ENCODE assay signal across 14 cellular contexts in genomic region chr2:241892299-241893137, GRCh38. TPM values are rescaled to one million over a fixed set of nuclear protein-coding genes. Genes with fewer than 3 reads are reported as not detected.
DNase-seq lines count a peak whose midpoint lies in the region; ATAC-seq, FAIRE-seq and TF ChIP-seq lines count a peak whose summit lies in the region.
"Had no signal": no experiment of that assay in that cellular context is flagged by ENCODE, and none has a peak within 500 bp of the region (broad histone marks: within the 10 kb centered on the region; RNA-seq: fewer than 3 reads in every experiment).

No MANE protein-coding gene starts in this region.

- no peak overlapping the region for H3K4me2 ChIP-seq in GM23248 (ENCODE audit: unreplicated experiment)
- peak overlapping the region; percentile 53; the same call in 1 of the 2 replicates for H3K4me2 ChIP-seq in K562 (ENCODE audit: insufficient read depth, low read length)
- H3K4me2 ChIP-seq in mesenchymal stem cell (ENCODE audit: low read length, poor library complexity, severe bottlenecking): no peak overlapping the region
- H3K4me2 ChIP-seq in hepatocyte: no peak overlapping the region

- H3K27me3 ChIP-seq in GM23248 (replicated peaks; ENCODE audit: insufficient read depth) (peaks cover 7% of the 10 kb centered on the region; the same call in 1 of the 2 replicates), K562 (ENCODE audit: control insufficient read depth in 2 of 2, insufficient read depth in 2 of 2, low read length in 2 of 2) (no peaks in the 10 kb centered on the region; a peak in 1 of 5 replicates), mesenchymal stem cell (ENCODE audit: control insufficient read depth in 1 of 2, insufficient read depth in 1 of 2, low read length in 2 of 2) (no peaks in the 10 kb centered on the region), ascending aorta (no peaks in the 10 kb centered on the region), hepatocyte (no peaks in the 10 kb centered on the region)
- H3K27me3 ChIP-seq: heart right ventricle had no signal

- FAIRE-seq in K562 (lab: Jason Lieb, UNC): peak; percentile 96

- H3K9me3 ChIP-seq in GM23248 (ENCODE audit: low read depth): no peaks in the 10 kb centered on the region
- no peaks in the 10 kb centered on the region for H3K9me3 ChIP-seq in K562 (replicated peaks; ENCODE audit: control insufficient read depth, insufficient read depth, low read depth, low read length)
- no peaks in the 10 kb centered on the region for H3K9me3 ChIP-seq in mesenchymal stem cell (ENCODE audit: control insufficient read depth, low read length)
- no peaks in the 10 kb centered on the region for H3K9me3 ChIP-seq in ascending aorta
- no peaks in the 10 kb centered on the region for H3K9me3 ChIP-seq in hepatocyte (ENCODE audit: low read depth)

- H3K4me3 ChIP-seq in GM23248 (no peak overlapping the region), K562 (no peak overlapping the region), mesenchymal stem cell (ENCODE audit: insufficient read depth in 1 of 2, low read depth in 1 of 2, low read length in 2 of 2) (no peak overlapping the region), ascending aorta (no peak overlapping the region), hepatocyte (no peak overlapping the region)
- H3K4me3 ChIP-seq: heart right ventricle had no signal

- TF ChIP-seq POLR2A in K562 (conservative IDR thresholded peaks at IDR 0.05): no peak

- H3K79me2 ChIP-seq in GM23248 (ENCODE audit: insufficient read depth) (no peaks in the 10 kb centered on the region), K562 (ENCODE audit: control insufficient read depth, insufficient read depth, low read length) (no peaks in the 10 kb centered on the region), hepatocyte (no peaks in the 10 kb centered on the region)

- peaks cover 4% of the 10 kb centered on the region for H3K9me1 ChIP-seq in K562 (ENCODE audit: control insufficient read depth, insufficient read depth, low read length)

- TF ChIP-seq CTCF in 22Rv1 (IDR thresholded peaks at IDR 0.05) (no peak), K562 (IDR thresholded peaks at IDR 0.05 in 2 of 3, conservative IDR thresholded peaks at IDR 0.05 in 1 of 3; ENCODE audit: insufficient read depth in 2 of 3, low read depth in 1 of 3, low read length in 3 of 3) (no peak), ascending aorta (IDR thresholded peaks at IDR 0.05) (no peak), hepatocyte (IDR thresholded peaks at IDR 0.05; ENCODE audit: poor library complexity) (no peak)

- peak overlapping the region; percentile 81 for H3K27ac ChIP-seq in 22Rv1
- no peak overlapping the region for H3K27ac ChIP-seq in GM23248
- no peak overlapping the region for H3K27ac ChIP-seq in K562 (ENCODE audit: extremely low read depth, low read depth, low read length)
- no peak overlapping the region for H3K27ac ChIP-seq in mesenchymal stem cell (ENCODE audit: low read length, poor library complexity, severe bottlenecking)
- H3K27ac ChIP-seq in ascending aorta: no peak overlapping the region
- no peak overlapping the region for H3K27ac ChIP-seq in hepatocyte
- H3K27ac ChIP-seq: heart right ventricle had no signal

- H3K9ac ChIP-seq in GM23248: no peak overlapping the region
- peak overlapping the region in 1 of 2 experiments; percentile 32; a peak in 1 of 4 replicates for H3K9ac ChIP-seq in K562 (ENCODE audit: insufficient read depth in 1 of 2, low read depth in 2 of 2, low read length in 2 of 2)
- H3K9ac ChIP-seq in mesenchymal stem cell (ENCODE audit: low read length): no peak overlapping the region

- no peak for TF ChIP-seq RAD21 in K562 (CRISPR knock-in tag; conservative IDR thresholded peaks at IDR 0.05 in 1 of 2, IDR thresholded peaks at IDR 0.05 in 1 of 2)

- H3K4me1 ChIP-seq in GM23248 (ENCODE audit: insufficient read depth) (peaks cover 8% of the 10 kb centered on the region), K562 (replicated peaks in 1 of 2; ENCODE audit: control insufficient read depth in 2 of 2, insufficient read depth in 2 of 2, low read length in 2 of 2) (peaks cover 14 to 42% of the 10 kb centered on the region in 2 experiments), mesenchymal stem cell (ENCODE audit: control insufficient read depth, insufficient read depth, low read depth, low read length) (peaks cover 2% of the 10 kb centered on the region), ascending aorta (no peaks in the 10 kb centered on the region), hepatocyte (ENCODE audit: insufficient read depth) (peaks cover 6% of the 10 kb centered on the region)
- H3K4me1 ChIP-seq: heart right ventricle had no signal

- H3K23ac ChIP-seq in mesenchymal stem cell (ENCODE audit: low read length in 2 of 2): no peak overlapping the region

- H3K14ac ChIP-seq in mesenchymal stem cell (ENCODE audit: low read length in 2 of 2): peak overlapping the region in 1 of 2 experiments; percentile 92

- H2BK120ac ChIP-seq in mesenchymal stem cell (ENCODE audit: low read depth, low read length): no peak overlapping the region

- ATAC-seq in K562 (peak; percentile 100), HG03342 (IDR thresholded peaks at IDR 0.05; ENCODE audit: unreplicated experiment) (no peak), GM19452 (IDR thresholded peaks at IDR 0.05; ENCODE audit: unreplicated experiment) (no peak)
- ATAC-seq: heart right ventricle; stimulated activated memory B cell treated with anti-CD40 and anti-IgM and Interleukin-4, amounts not matched to agents 10 μg/mL and 1 μg/mL and 100 μg/mL, for 72 hours had no signal

- H3K36me3 ChIP-seq in GM23248 (ENCODE audit: low read depth) (no peaks in the 10 kb centered on the region), K562 (ENCODE audit: control insufficient read depth, insufficient read depth, low read length) (no peaks in the 10 kb centered on the region), mesenchymal stem cell (ENCODE audit: control insufficient read depth in 1 of 2, insufficient read depth in 2 of 2, low read depth in 1 of 2, low read length in 2 of 2) (peaks cover 0 to 6% of the 10 kb centered on the region in 2 experiments), ascending aorta (no peaks in the 10 kb centered on the region), hepatocyte (replicated peaks; ENCODE audit: insufficient read depth, low read depth) (no peaks in the 10 kb centered on the region)
- H3K36me3 ChIP-seq: heart right ventricle had no signal

- no peak overlapping the region for H3K18ac ChIP-seq in mesenchymal stem cell (ENCODE audit: low read depth in 1 of 2, low read length in 2 of 2)

- no peaks in the 10 kb centered on the region for H4K20me1 ChIP-seq in GM23248 (ENCODE audit: insufficient read depth)
- H4K20me1 ChIP-seq in K562 (replicated peaks; ENCODE audit: control insufficient read depth, insufficient read depth, low read length): no peaks in the 10 kb centered on the region; the same call in 1 of the 2 replicates
- no peaks in the 10 kb centered on the region for H4K20me1 ChIP-seq in hepatocyte (ENCODE audit: insufficient read depth, poor library complexity, severe bottlenecking)

- no peak overlapping the region for H2AK5ac ChIP-seq in mesenchymal stem cell (ENCODE audit: low read length, severe bottlenecking)

- TF ChIP-seq EP300 in K562 (IDR thresholded peaks at IDR 0.05; ENCODE audit: low read length): peak; percentile 80

- no peaks in the 10 kb centered on the region for H3F3A ChIP-seq in GM23248 (ENCODE audit: insufficient read depth)

- no peak overlapping the region for H2AFZ ChIP-seq in GM23248
- no peak overlapping the region for H2AFZ ChIP-seq in K562 (ENCODE audit: low read depth, low read length)
- no peak overlapping the region for H2AFZ ChIP-seq in mesenchymal stem cell (ENCODE audit: low read depth, low read length)
- H2AFZ ChIP-seq in hepatocyte: no peak overlapping the region

- WGBS in GM23248 (ENCODE audit: low coverage in 1 of 2, low lambda C conversion rate in 2 of 2, missing lambda C conversion rate in 2 of 2), 2 experiments: 48% methylated on average over 22 of the region's 22 CpGs
- WGBS in K562 (ENCODE audit: insufficient coverage, low coverage, missing lambda C conversion rate): 14% methylated on average over 18 of the region's 22 CpGs
- whole genome bisulfite sequencing in mesenchymal stem cell: 78% methylated on average over 22 of the region's 22 CpGs
- 66% methylated on average over 22 of the region's 22 CpGs for WGBS in hepatocyte (ENCODE audit: low lambda C conversion rate, missing lambda C conversion rate)

- in situ Hi-C loops in GM23248 (cut with MboI): no loop called here
- in situ Hi-C loops in K562 (cut with MboI): no loop called here

- H4K91ac ChIP-seq in mesenchymal stem cell (ENCODE audit: low read length): no peak overlapping the region

- H3K79me1 ChIP-seq in mesenchymal stem cell (replicated peaks; ENCODE audit: low read length, poor library complexity, severe bottlenecking): no peaks in the 10 kb centered on the region

- BruUV-seq in K562 (replicated peaks; lab: Mats Ljungman, UMichigan): no TSS peak

- intact Hi-C loops in K562 (cut with micrococcal nuclease): no loop called here
- intact Hi-C loops in ascending aorta (cut with DNase I): no loop called here

- H4K8ac ChIP-seq in mesenchymal stem cell (ENCODE audit: low read length): no peak overlapping the region

- H2BK5ac ChIP-seq in mesenchymal stem cell (ENCODE audit: low read depth, low read length, poor library complexity, severe bottlenecking): no peak overlapping the region

- H2BK15ac ChIP-seq in mesenchymal stem cell (ENCODE audit: low read depth, poor library complexity, severe bottlenecking): no peak overlapping the region

- H3K4ac ChIP-seq in mesenchymal stem cell (ENCODE audit: low read depth in 1 of 2, low read length in 2 of 2): no peak overlapping the region

- POLR2A ChIA-PET in K562 (lab: Yijun Ruan, JAX): no interaction called here

- DNase-seq in GM23248: peak; percentile 59
- peak; percentile 81 to 88 (median 84) for DNase-seq in K562 (ENCODE audit: extremely low read depth in 1 of 4, low spot score in 3 of 4)
- peak; percentile 22 for DNase-seq in mesenchymal stem cell
- DNase-seq in ascending aorta (ENCODE audit: low spot score in 2 of 2): no peak
- DNase-seq in hepatocyte (ENCODE audit: low spot score): no peak
- DNase-seq: dermis blood vessel endothelial cell, heart right ventricle, NCI-H1105 had no signal

- CTCF ChIA-PET in K562 (lab: Yijun Ruan, JAX; ENCODE audit: low intra/inter-chr PET ratio): no interaction called here

- H3K9me2 ChIP-seq in GM23248 (ENCODE audit: insufficient read depth) (no peaks in the 10 kb centered on the region), hepatocyte (replicated peaks; ENCODE audit: insufficient read depth) (no peaks in the 10 kb centered on the region)

- peak overlapping the region in 1 of 2 experiments; percentile 19 for H2BK12ac ChIP-seq in mesenchymal stem cell (ENCODE audit: low read length in 2 of 2)

RNA-seq across cellular contexts. Expression of gene RTP5, which starts 23.0 kb away (rescaled TPM):
- total RNA-seq in GM23248 (2014; rRNA removed; shearing (Covaris generic)): not detected in 2 replicates
- polyA plus RNA-seq in GM23248 (2016; fragmentation: Nextera tagmentation; extraction: Ambion mirVana): not detected in 2 replicates
- total RNA-seq in K562 (2011; cell fraction: chromatin; rRNA removed; ENCODE audit: low replicate concordance): not detected in 2 replicates
- not detected in 2 replicates for total RNA-seq in K562 (2011; cell fraction: nucleolus; rRNA removed)
- total RNA-seq in K562 (2011; cell fraction: nucleoplasm; rRNA removed): not detected in 2 replicates
- not detected in 2 replicates for total RNA-seq in K562 (2014; rRNA removed)
- total RNA-seq in K562 (2014; rRNA removed; fragmentation: Illumina TruSeq; extraction: Trizol): not detected in 2 replicates
- total RNA-seq in K562 (2015; rRNA removed; fragmentation: Illumina TruSeq; extraction: Trizol): not detected in 2 replicates
- not detected in 2 replicates for total RNA-seq in K562 (2021)
- not detected in 2 replicates for polyA plus RNA-seq in K562 (2011; rRNA removed)
- polyA plus RNA-seq in K562 (2011; cell fraction: cytosol; rRNA removed): not detected in 2 replicates
- not detected in 2 replicates for polyA plus RNA-seq in K562 (2011; cell fraction: nucleus; rRNA removed)
- polyA plus RNA-seq in K562 (2012): not detected in 2 replicates
- not detected in 2 replicates for polyA plus RNA-seq in K562 (2014; fragmentation: Illumina TruSeq; extraction: Trizol)
- polyA plus RNA-seq in K562 (2014; fragmentation: Nextera tagmentation; extraction: Ambion mirVana): not detected
- not detected in 2 replicates for polyA plus RNA-seq in K562 (2014; rRNA removed)
- polyA minus RNA-seq in K562 (2011; rRNA and poly(A)+ RNA removed): not detected in 2 replicates
- polyA minus RNA-seq in K562 (2011; cell fraction: cytosol; rRNA and poly(A)+ RNA removed): not detected in 2 replicates
- polyA minus RNA-seq in K562 (2011; cell fraction: nucleus; rRNA and poly(A)+ RNA removed): not detected in 2 replicates
- polyA plus RNA-seq in mesenchymal stem cell (2013, experiment 1 of 2): not detected
- polyA plus RNA-seq in mesenchymal stem cell (2013, experiment 2 of 2): not detected
- total RNA-seq in ascending aorta: not detected
- total RNA-seq in hepatocyte: not detected in 2 replicates
- not detected in 2 replicates for polyA plus RNA-seq in hepatocyte
- total RNA-seq: activated T-helper 1 cell treated with anti-CD3 and anti-CD28 coated beads, Interleukin-12 subunit alpha, Interleukin-12 subunit beta, Interleukin-2, Interleukin-4 antibody, amounts not matched to agents 30 ng/mL and 10 ng/mL and 1 ng/mL, durations not matched to agents 14 hours and 24 hours and 36 hours; dermis blood vessel endothelial cell; heart right ventricle had no signal
- polyA plus RNA-seq: BJ had no signal

RNA-seq across cellular contexts. Expression of gene PDCD1, which starts 33.8 kb away (rescaled TPM):
- not detected in 2 replicates for total RNA-seq in GM23248 (2014; rRNA removed; shearing (Covaris generic))
- polyA plus RNA-seq in GM23248 (2016; fragmentation: Nextera tagmentation; extraction: Ambion mirVana) (not detected in 2 replicates), K562 (2011; rRNA removed) (2.3 and 2.5 TPM in 2 replicates), K562 (2014; fragmentation: Illumina TruSeq; extraction: Trizol) (0.28 and 0.90 TPM in 2 replicates), K562 (2014; fragmentation: Nextera tagmentation; extraction: Ambion mirVana) (not detected), K562 (2014; rRNA removed) (1.1 TPM in 2 replicates), hepatocyte (0.44 and 0.84 TPM in 2 replicates)
- total RNA-seq in K562 (2011; cell fraction: chromatin; rRNA removed; ENCODE audit: low replicate concordance): 0.88 and 5.3 TPM in 2 replicates
- total RNA-seq in K562 (2011; cell fraction: nucleolus; rRNA removed): 7.6 and 13.2 TPM in 2 replicates
- 4.0 and 4.3 TPM in 2 replicates for total RNA-seq in K562 (2011; cell fraction: nucleoplasm; rRNA removed)
- total RNA-seq in K562 (2014; rRNA removed) (1.3 and 2.0 TPM in 2 replicates), K562 (2014; rRNA removed; fragmentation: Illumina TruSeq; extraction: Trizol) (0.15 TPM in 1 of 2 replicates, not detected in the other), K562 (2015; rRNA removed; fragmentation: Illumina TruSeq; extraction: Trizol) (0.25 and 0.53 TPM in 2 replicates), K562 (2021) (0.87 and 1.0 TPM in 2 replicates), ascending aorta (not detected), hepatocyte (not detected in 2 replicates)
- polyA plus RNA-seq in K562 (2011; cell fraction: cytosol; rRNA removed): 3.0 and 16.0 TPM in 2 replicates
- 1.8 and 6.6 TPM in 2 replicates for polyA plus RNA-seq in K562 (2011; cell fraction: nucleus; rRNA removed)
- polyA plus RNA-seq in K562 (2012): 1.0 and 1.2 TPM in 2 replicates
- polyA minus RNA-seq in K562 (2011; rRNA and poly(A)+ RNA removed): 0.18 and 0.56 TPM in 2 replicates
- polyA minus RNA-seq in K562 (2011; cell fraction: cytosol; rRNA and poly(A)+ RNA removed): 1.8 and 2.1 TPM in 2 replicates
- 0.56 and 0.94 TPM in 2 replicates for polyA minus RNA-seq in K562 (2011; cell fraction: nucleus; rRNA and poly(A)+ RNA removed)
- not detected for polyA plus RNA-seq in mesenchymal stem cell (2013, experiment 1 of 2)
- not detected for polyA plus RNA-seq in mesenchymal stem cell (2013, experiment 2 of 2)
- total RNA-seq: dermis blood vessel endothelial cell had no signal
- polyA plus RNA-seq: BJ had no signal

Comparison
In these comparisons a context has a peak if more than half of its experiments do, and no peak if none do; other contexts are left out.
1. DNase-seq: peak in GM23248 (single experiment), K562 (4 of 4) and mesenchymal stem cell (single experiment); none in ascending aorta (0 of 2) and hepatocyte (single experiment).